ENCODE assay signal across 28 cellular contexts in genomic region chr4:8263397-8263796, GRCh38. TPM values are rescaled to one million over a fixed set of nuclear protein-coding genes. Genes with fewer than 3 reads are reported as not detected.
"Had no signal": no experiment of that assay in that cellular context is flagged by ENCODE, and none has a peak within 500 bp of the region (broad histone marks: within the 10 kb centered on the region; RNA-seq: fewer than 3 reads in every experiment).

No MANE protein-coding gene starts in this region.

- H3K9me3 ChIP-seq: ascending aorta, body of pancreas, SJSA1 had no signal

- H3K4me3 ChIP-seq: ascending aorta, body of pancreas, cardiac muscle cell, SJSA1 had no signal

- H3K9me3 Mint-ChIP-seq: activated B cell treated with CpG ODN at 0.5 μM for 24 hours; activated CD4-positive, alpha-beta T cell treated with anti-CD3 and anti-CD28 coated beads, Interleukin-2, amount 10 ng/mL, durations not matched to agents 24 days and 14 days; activated naive CD4-positive, alpha-beta T cell treated with anti-CD3 and anti-CD28 coated beads, Interleukin-2, amount 50 U/mL, for 24 hours; activated T-cell treated with anti-CD3 and anti-CD28 coated beads, Interleukin-2, amount 50 U/mL, for 24 hours; activated T-helper 1 cell treated with anti-CD3 and anti-CD28 coated beads, Interleukin-12 subunit alpha, Interleukin-12 subunit beta, Interleukin-2, Interleukin-4 antibody, amounts not matched to agents 30 ng/mL and 10 ng/mL and 1 ng/mL, durations not matched to agents 14 hours and 24 hours and 36 hours; T-helper 1 cell treated with Interleukin-12 subunit alpha and Interleukin-12 subunit beta and Interleukin-4 antibody, amounts not matched to agents 30 μg/mL and 1 μg/mL, for 36 hours had no signal

- H3K36me3 ChIP-seq: ascending aorta, cardiac muscle cell, SJSA1 had no signal

- H3K4me3 Mint-ChIP-seq: activated B cell treated with CpG ODN at 0.5 μM for 24 hours; activated CD4-positive, alpha-beta T cell treated with anti-CD3 and anti-CD28 coated beads, Interleukin-2, amount 10 ng/mL, durations not matched to agents 24 days and 14 days; activated CD8-positive, alpha-beta memory T cell treated with anti-CD3 and anti-CD28 coated beads, Interleukin-2, amount 10 ng/mL, durations not matched to agents 7 days and 5 days; activated naive CD4-positive, alpha-beta T cell treated with anti-CD3 and anti-CD28 coated beads, Interleukin-2, amount 50 U/mL, for 24 hours; activated T-cell treated with anti-CD3 and anti-CD28 coated beads, Interleukin-2, amount 50 U/mL, for 24 hours; activated T-helper 1 cell treated with anti-CD3 and anti-CD28 coated beads, Interleukin-12 subunit alpha, Interleukin-12 subunit beta, Interleukin-2, Interleukin-4 antibody, amounts not matched to agents 30 ng/mL and 10 ng/mL and 1 ng/mL, durations not matched to agents 14 hours and 24 hours and 36 hours; T-helper 1 cell treated with Interleukin-12 subunit alpha and Interleukin-12 subunit beta and Interleukin-4 antibody, amounts not matched to agents 30 μg/mL and 1 μg/mL, for 36 hours had no signal

- H3K27ac ChIP-seq: ascending aorta, body of pancreas, cardiac muscle cell, SJSA1 had no signal

- H3K4me1 Mint-ChIP-seq: activated B cell treated with CpG ODN at 0.5 μM for 24 hours; activated CD4-positive, alpha-beta T cell treated with anti-CD3 and anti-CD28 coated beads, Interleukin-2, amount 10 ng/mL, durations not matched to agents 24 days and 14 days; activated naive CD4-positive, alpha-beta T cell treated with anti-CD3 and anti-CD28 coated beads, Interleukin-2, amount 50 U/mL, for 24 hours had no signal

- H3K27ac Mint-ChIP-seq: activated B cell treated with CpG ODN at 0.5 μM for 24 hours; activated CD4-positive, alpha-beta T cell treated with anti-CD3 and anti-CD28 coated beads, Interleukin-2, amount 10 ng/mL, durations not matched to agents 24 days and 14 days; activated CD8-positive, alpha-beta memory T cell treated with anti-CD3 and anti-CD28 coated beads, Interleukin-2, amount 10 ng/mL, durations not matched to agents 7 days and 5 days; activated naive CD4-positive, alpha-beta T cell treated with anti-CD3 and anti-CD28 coated beads, Interleukin-2, amount 50 U/mL, for 24 hours; activated T-cell treated with anti-CD3 and anti-CD28 coated beads, Interleukin-2, amount 50 U/mL, for 24 hours; activated T-helper 1 cell treated with anti-CD3 and anti-CD28 coated beads, Interleukin-12 subunit alpha, Interleukin-12 subunit beta, Interleukin-2, Interleukin-4 antibody, amounts not matched to agents 30 ng/mL and 10 ng/mL and 1 ng/mL, durations not matched to agents 14 hours and 24 hours and 36 hours; T-helper 1 cell treated with Interleukin-12 subunit alpha and Interleukin-12 subunit beta and Interleukin-4 antibody, amounts not matched to agents 30 μg/mL and 1 μg/mL, for 36 hours had no signal

- DNase-seq: activated B cell treated with CpG ODN at 0.5 μM for 24 hours; activated CD4-positive, alpha-beta T cell treated with anti-CD3 and anti-CD28 coated beads for 1 hour; activated CD4-positive, alpha-beta T cell treated with anti-CD3 and anti-CD28 coated beads, Interleukin-2, amount 10 ng/mL, durations not matched to agents 24 days and 14 days; activated CD4-positive, alpha-beta T cell treated with anti-CD3 and anti-CD28 coated beads, Interleukin-2, amount 50 U/mL, for 48 hours; activated CD8-positive, alpha-beta memory T cell treated with anti-CD3 and anti-CD28 coated beads, Interleukin-2, amount 10 ng/mL, durations not matched to agents 7 days and 5 days; activated effector memory CD4-positive, alpha-beta T cell treated with Interleukin-2 at 50 U/mL for 16 hours; activated naive CD4-positive, alpha-beta T cell; activated T-cell treated with anti-CD3 and anti-CD28 coated beads, Interleukin-2, amount 50 U/mL, for 24 hours; body of pancreas; cerebellar nuclear complex; KG1; NCI-H1048; NCI-H146; NCI-H1930; NCI-H2171 treated with DMSO at 0.1 percent for 48 hours; NCI-H345; NCI-H510A; PC-3; SHP77 had no signal

- FAIRE-seq: RCC 7860, TTC549 had no signal

- H3K36me3 Mint-ChIP-seq: activated CD8-positive, alpha-beta memory T cell treated with anti-CD3 and anti-CD28 coated beads, Interleukin-2, amount 10 ng/mL, durations not matched to agents 7 days and 5 days; activated naive CD4-positive, alpha-beta T cell treated with anti-CD3 and anti-CD28 coated beads, Interleukin-2, amount 50 U/mL, for 24 hours had no signal

- ATAC-seq: activated CD8-positive, alpha-beta memory T cell treated with anti-CD3 and anti-CD28 coated beads, Interleukin-2, amount 10 ng/mL, durations not matched to agents 7 days and 5 days; body of pancreas; PC-3; SK-N-SH treated with all-trans-retinoic acid at 6 μM for 48 hours had no signal

- H3K27me3 ChIP-seq: ascending aorta, body of pancreas, cardiac muscle cell, SJSA1 had no signal

RNA-seq across cellular contexts. Expression of gene HTRA3, which starts 6.2 kb away (rescaled TPM):
- total RNA-seq: activated B cell treated with CpG ODN at 0.5 μM for 24 hours; activated CD4-positive, alpha-beta T cell treated with anti-CD3 and anti-CD28 coated beads, Interleukin-2, amount 10 ng/mL, durations not matched to agents 24 days and 14 days; activated CD8-positive, alpha-beta memory T cell treated with anti-CD3 and anti-CD28 coated beads, Interleukin-2, amount 10 ng/mL, durations not matched to agents 7 days and 5 days; activated T-helper 1 cell treated with anti-CD3 and anti-CD28 coated beads, Interleukin-12 subunit alpha, Interleukin-12 subunit beta, Interleukin-2, Interleukin-4 antibody, amounts not matched to agents 30 ng/mL and 10 ng/mL and 1 ng/mL, durations not matched to agents 14 hours and 24 hours and 36 hours had no signal
